ENCODE assay signal across 1 cellular context in genomic region chr16:56606688-56607618, GRCh38.
TF ChIP-seq lines count a peak whose summit lies in the region.

No MANE protein-coding gene starts in this region.

TF ChIP-seq in HepG2, 621 proteins besides CTCF, POLR2A, EP300 and RAD21 (continued from another document and continues in another):
- TF ChIP-seq, protein P1, sequence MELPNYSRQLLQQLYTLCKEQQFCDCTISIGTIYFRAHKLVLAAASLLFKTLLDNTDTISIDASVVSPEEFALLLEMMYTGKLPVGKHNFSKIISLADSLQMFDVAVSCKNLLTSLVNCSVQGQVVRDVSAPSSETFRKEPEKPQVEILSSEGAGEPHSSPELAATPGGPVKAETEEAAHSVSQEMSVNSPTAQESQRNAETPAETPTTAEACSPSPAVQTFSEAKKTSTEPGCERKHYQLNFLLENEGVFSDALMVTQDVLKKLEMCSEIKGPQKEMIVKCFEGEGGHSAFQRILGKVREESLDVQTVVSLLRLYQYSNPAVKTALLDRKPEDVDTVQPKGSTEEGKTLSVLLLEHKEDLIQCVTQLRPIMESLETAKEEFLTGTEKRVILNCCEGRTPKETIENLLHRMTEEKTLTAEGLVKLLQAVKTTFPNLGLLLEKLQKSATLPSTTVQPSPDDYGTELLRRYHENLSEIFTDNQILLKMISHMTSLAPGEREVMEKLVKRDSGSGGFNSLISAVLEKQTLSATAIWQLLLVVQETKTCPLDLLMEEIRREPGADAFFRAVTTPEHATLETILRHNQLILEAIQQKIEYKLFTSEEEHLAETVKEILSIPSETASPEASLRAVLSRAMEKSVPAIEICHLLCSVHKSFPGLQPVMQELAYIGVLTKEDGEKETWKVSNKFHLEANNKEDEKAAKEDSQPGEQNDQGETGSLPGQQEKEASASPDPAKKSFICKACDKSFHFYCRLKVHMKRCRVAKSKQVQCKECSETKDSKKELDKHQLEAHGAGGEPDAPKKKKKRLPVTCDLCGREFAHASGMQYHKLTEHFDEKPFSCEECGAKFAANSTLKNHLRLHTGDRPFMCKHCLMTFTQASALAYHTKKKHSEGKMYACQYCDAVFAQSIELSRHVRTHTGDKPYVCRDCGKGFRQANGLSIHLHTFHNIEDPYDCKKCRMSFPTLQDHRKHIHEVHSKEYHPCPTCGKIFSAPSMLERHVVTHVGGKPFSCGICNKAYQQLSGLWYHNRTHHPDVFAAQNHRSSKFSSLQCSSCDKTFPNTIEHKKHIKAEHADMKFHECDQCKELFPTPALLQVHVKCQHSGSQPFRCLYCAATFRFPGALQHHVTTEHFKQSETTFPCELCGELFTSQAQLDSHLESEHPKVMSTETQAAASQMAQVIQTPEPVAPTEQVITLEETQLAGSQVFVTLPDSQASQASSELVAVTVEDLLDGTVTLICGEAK (IDR thresholded peaks at IDR 0.05), result no peak
- TF ChIP-seq, protein P1 (CRISPR knock-in tag; IDR thresholded peaks at IDR 0.05), result peak; percentile 78
- peak; percentile 97 for TF ChIP-seq PAXIP1 (CRISPR knock-in tag; conservative IDR thresholded peaks at IDR 0.05)
- TF ChIP-seq ZNF720 (CRISPR knock-in tag; IDR thresholded peaks at IDR 0.05), result no peak
- TF ChIP-seq, protein P2, sequence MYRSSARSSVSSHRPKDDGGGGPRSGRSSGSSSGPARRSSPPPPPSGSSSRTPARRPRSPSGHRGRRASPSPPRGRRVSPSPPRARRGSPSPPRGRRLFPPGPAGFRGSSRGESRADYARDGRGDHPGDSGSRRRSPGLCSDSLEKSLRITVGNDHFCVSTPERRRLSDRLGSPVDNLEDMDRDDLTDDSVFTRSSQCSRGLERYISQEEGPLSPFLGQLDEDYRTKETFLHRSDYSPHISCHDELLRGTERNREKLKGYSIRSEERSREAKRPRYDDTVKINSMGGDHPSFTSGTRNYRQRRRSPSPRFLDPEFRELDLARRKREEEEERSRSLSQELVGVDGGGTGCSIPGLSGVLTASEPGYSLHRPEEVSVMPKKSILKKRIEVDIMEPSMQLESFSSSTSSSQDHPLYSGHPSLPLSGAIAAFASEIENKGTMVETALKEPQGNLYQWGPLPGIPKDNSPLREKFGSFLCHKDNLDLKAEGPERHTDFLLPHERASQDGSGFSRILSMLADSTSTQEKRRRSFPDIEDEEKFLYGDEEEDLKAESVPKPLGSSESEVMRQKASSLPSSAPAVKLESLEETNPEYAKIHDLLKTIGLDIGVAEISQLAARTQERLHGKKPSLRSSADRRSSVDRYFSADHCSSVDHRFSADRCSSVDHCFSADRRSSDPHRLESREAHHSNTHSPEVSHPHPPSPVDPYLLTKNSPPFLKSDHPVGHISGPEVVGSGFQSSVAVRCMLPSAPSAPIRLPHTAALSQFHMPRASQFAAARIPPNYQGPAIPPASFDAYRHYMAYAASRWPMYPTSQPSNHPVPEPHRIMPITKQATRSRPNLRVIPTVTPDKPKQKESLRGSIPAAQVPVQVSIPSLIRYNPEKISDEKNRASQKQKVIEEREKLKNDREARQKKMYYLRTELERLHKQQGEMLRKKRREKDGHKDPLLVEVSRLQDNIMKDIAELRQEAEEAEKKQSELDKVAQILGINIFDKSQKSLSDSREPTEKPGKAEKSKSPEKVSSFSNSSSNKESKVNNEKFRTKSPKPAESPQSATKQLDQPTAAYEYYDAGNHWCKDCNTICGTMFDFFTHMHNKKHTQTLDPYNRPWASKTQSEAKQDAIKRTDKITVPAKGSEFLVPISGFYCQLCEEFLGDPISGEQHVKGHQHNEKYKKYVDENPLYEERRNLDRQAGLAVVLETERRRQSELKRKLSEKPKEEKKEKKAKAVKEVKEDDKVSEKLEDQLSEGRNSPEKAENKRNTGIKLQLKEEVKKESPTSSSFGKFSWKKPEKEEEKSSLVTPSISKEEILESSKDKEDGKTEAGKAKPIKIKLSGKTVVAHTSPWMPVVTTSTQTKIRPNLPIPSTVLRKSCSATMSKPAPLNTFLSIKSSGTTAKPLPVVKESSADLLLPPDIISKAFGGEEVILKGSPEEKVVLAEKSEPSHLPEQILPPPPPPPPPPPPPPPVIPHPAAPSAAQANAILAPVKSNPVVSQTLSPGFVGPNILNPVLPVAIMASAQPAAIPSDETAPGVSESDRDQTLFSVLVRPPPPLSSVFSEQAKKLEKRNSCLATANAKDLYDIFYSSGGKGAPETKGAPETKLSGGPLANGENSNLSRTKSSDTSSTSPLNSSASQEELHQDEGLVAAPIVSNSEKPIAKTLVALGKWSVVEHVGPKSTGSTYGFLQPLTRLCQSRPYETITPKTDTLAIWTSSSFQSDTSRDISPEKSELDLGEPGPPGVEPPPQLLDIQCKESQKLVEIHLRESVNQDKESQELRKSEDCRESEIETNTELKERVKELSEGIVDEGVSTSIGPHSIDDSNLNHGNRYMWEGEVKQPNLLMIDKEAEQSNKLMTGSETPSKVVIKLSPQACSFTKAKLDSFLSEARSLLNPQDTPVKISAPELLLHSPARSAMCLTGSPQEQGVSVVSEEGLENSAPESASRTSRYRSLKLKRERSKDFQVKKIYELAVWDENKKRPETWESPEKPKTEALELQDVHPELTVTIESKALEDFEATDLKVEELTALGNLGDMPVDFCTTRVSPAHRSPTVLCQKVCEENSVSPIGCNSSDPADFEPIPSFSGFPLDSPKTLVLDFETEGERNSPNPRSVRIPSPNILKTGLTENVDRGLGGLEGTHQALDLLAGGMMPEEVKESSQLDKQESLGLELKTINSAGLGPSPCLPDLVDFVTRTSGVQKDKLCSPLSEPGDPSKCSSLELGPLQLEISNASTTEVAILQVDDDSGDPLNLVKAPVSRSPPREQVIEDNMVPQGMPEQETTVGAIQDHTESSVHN (CRISPR knock-in tag; IDR thresholded peaks at IDR 0.05), result no peak
- TF ChIP-seq UBTF (CRISPR knock-in tag; IDR thresholded peaks at IDR 0.05), result peak; percentile 56
- TF ChIP-seq RFX3 (CRISPR knock-in tag; IDR thresholded peaks at IDR 0.05), result no peak; the same call in 1 of the 2 replicates
- TF ChIP-seq, protein P3, sequence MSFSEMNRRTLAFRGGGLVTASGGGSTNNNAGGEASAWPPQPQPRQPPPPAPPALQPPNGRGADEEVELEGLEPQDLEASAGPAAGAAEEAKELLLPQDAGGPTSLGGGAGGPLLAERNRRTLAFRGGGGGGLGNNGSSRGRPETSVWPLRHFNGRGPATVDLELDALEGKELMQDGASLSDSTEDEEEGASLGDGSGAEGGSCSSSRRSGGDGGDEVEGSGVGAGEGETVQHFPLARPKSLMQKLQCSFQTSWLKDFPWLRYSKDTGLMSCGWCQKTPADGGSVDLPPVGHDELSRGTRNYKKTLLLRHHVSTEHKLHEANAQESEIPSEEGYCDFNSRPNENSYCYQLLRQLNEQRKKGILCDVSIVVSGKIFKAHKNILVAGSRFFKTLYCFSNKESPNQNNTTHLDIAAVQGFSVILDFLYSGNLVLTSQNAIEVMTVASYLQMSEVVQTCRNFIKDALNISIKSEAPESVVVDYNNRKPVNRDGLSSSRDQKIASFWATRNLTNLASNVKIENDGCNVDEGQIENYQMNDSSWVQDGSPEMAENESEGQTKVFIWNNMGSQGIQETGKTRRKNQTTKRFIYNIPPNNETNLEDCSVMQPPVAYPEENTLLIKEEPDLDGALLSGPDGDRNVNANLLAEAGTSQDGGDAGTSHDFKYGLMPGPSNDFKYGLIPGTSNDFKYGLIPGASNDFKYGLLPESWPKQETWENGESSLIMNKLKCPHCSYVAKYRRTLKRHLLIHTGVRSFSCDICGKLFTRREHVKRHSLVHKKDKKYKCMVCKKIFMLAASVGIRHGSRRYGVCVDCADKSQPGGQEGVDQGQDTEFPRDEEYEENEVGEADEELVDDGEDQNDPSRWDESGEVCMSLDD (CRISPR knock-in tag; IDR thresholded peaks at IDR 0.05; ENCODE audit: borderline replicate concordance), result no peak
- TF ChIP-seq ZNF343 (CRISPR knock-in tag; IDR thresholded peaks at IDR 0.05), result peak; percentile 87
- TF ChIP-seq, protein P4, sequence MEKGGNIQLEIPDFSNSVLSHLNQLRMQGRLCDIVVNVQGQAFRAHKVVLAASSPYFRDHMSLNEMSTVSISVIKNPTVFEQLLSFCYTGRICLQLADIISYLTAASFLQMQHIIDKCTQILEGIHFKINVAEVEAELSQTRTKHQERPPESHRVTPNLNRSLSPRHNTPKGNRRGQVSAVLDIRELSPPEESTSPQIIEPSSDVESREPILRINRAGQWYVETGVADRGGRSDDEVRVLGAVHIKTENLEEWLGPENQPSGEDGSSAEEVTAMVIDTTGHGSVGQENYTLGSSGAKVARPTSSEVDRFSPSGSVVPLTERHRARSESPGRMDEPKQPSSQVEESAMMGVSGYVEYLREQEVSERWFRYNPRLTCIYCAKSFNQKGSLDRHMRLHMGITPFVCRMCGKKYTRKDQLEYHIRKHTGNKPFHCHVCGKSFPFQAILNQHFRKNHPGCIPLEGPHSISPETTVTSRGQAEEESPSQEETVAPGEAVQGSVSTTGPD (CRISPR knock-in tag; IDR thresholded peaks at IDR 0.05), result peak; percentile 77
- TF ChIP-seq HINFP (CRISPR knock-in tag; IDR thresholded peaks at IDR 0.05; ENCODE audit: low read depth), result peak; percentile 90
